ENCODE assay signal across 15 cellular contexts in the genomic region with DNA sequence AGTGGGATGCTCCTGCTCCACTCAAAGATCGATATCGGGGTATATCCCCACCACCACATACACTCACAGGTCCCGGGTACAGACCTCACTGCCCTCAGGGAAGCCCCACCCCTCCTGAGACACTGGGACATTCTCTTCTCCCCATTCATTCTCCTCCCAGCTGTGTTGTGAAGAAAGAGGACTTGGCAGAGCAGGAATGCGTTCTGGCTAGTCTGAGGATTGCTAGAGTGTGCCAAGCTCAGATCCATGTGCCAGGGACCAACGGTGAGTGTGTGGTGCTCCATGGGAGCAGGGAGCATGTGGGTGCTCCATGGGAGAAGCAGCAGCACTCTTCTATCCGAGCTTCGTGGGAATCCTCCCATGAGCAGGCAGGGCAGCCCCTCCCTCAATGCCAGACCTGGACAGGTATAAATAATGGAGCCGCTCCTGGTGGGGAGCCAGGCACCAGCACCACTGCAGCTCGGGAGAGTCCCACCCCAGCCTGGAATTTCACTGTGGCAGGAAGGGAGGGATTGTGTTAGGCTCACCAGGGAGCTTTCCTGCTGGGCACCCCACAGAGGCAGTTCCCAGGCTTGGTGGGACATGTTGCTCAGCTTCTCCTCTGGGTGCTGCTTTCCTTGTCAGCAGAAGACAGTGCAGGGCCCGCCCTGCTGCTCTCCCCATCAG. TPM values are rescaled to one million over a fixed set of nuclear protein-coding genes. Genes with fewer than 3 reads are reported as not detected.
DNase-seq lines count a peak whose midpoint lies in the region; FAIRE-seq and TF ChIP-seq lines count a peak whose summit lies in the region.
"Had no signal": no experiment of that assay in that cellular context is flagged by ENCODE, and none has a peak within 500 bp of the region (broad histone marks: within the 10 kb centered on the region; RNA-seq: fewer than 3 reads in every experiment).

No MANE protein-coding gene starts in this region.

- H3K27me3 ChIP-seq in astrocyte (ENCODE audit: insufficient read depth, low read length): peaks cover 20% of the 10 kb centered on the region
- peaks cover 10% of the 10 kb centered on the region for H3K27me3 ChIP-seq in suprapubic skin

- no peak overlapping the region for H3K27ac ChIP-seq in astrocyte (ENCODE audit: low read depth, low read length)
- peak overlapping the region; percentile 94 for H3K27ac ChIP-seq in suprapubic skin

- 45% methylated on average over 5 of the region's 10 CpGs for whole genome bisulfite sequencing in suprapubic skin

- H3K9me3 ChIP-seq in astrocyte (ENCODE audit: insufficient read depth, low read depth, low read length) (no peaks in the 10 kb centered on the region), suprapubic skin (no peaks in the 10 kb centered on the region)

- H3K9me3 Mint-ChIP-seq in astrocyte (ENCODE audit: unreplicated experiment): no peaks in the 10 kb centered on the region
- H3K9me3 Mint-ChIP-seq: brain had no signal

- no peaks in the 10 kb centered on the region for H3K79me2 ChIP-seq in astrocyte (ENCODE audit: insufficient read depth, low read length)

- H4K20me1 ChIP-seq in astrocyte (ENCODE audit: insufficient read depth, low read length): no peaks in the 10 kb centered on the region

- H3K9ac ChIP-seq in astrocyte (ENCODE audit: low read length): no peak overlapping the region

- peaks cover 3% of the 10 kb centered on the region for H3K4me1 Mint-ChIP-seq in astrocyte (ENCODE audit: low read depth, unreplicated experiment)

- H3K4me2 ChIP-seq in astrocyte (ENCODE audit: low read length): no peak overlapping the region

- peak; percentile 50 for DNase-seq in activated CD8-positive, alpha-beta memory T cell treated with anti-CD3 and anti-CD28 coated beads for 24 hours
- no peak for DNase-seq in activated CD8-positive, alpha-beta memory T cell treated with anti-CD3 and anti-CD28 coated beads, Interleukin-2, amount 50 U/mL, for 4 hours
- DNase-seq in astrocyte (ENCODE audit: low read depth): peak; percentile 30
- DNase-seq in iPS-NIHi11 (ENCODE audit: low spot score): peak; percentile 49
- DNase-seq in suprapubic skin (ENCODE audit: low spot score in 2 of 2): peak; percentile 70 to 79
- no peak for DNase-seq in NCI-H748 treated with DMSO at 0.1 percent for 48 hours (lab: John Stamatoyannopoulos, UW)
- no peak for DNase-seq in H4 (ENCODE audit: low spot score)
- no peak for DNase-seq in stimulated activated CD4-positive, alpha-beta T cell treated with anti-CD3 and anti-CD28 coated beads, Interleukin-1b, Interleukin-23, amount 100 ng/mL, for 48 hours
- DNase-seq: occipital lobe, OCI-M1, T1000 had no signal

- TF ChIP-seq POLR2A in suprapubic skin (IDR thresholded peaks at IDR 0.05): no peak

- TF ChIP-seq EP300 in suprapubic skin (IDR thresholded peaks at IDR 0.05): no peak

- no peak overlapping the region for H2AFZ ChIP-seq in astrocyte (ENCODE audit: low read depth, low read length)

- no peak for FAIRE-seq in astrocyte (lab: Jason Lieb, UNC)
- FAIRE-seq: G401.6, HepG2 had no signal

- H3K4me1 ChIP-seq in astrocyte (ENCODE audit: insufficient read depth, low read length) (no peaks in the 10 kb centered on the region), suprapubic skin (peaks cover 60% of the 10 kb centered on the region)

- H3K36me3 ChIP-seq in astrocyte (ENCODE audit: insufficient read depth, low read length): no peaks in the 10 kb centered on the region
- H3K36me3 ChIP-seq in suprapubic skin: peaks cover 8% of the 10 kb centered on the region

- peaks cover 63% of the 10 kb centered on the region for H3K27me3 Mint-ChIP-seq in astrocyte (ENCODE audit: low read depth, unreplicated experiment)

- H3K27ac Mint-ChIP-seq in astrocyte (ENCODE audit: unreplicated experiment): no peak overlapping the region
- H3K27ac Mint-ChIP-seq: brain had no signal

- H3K4me3 Mint-ChIP-seq in astrocyte (ENCODE audit: unreplicated experiment): no peak overlapping the region
- H3K4me3 Mint-ChIP-seq: brain had no signal

- TF ChIP-seq CTCF in astrocyte (IDR thresholded peaks at IDR 0.05; ENCODE audit: insufficient read depth, low read depth, low read length) (no peak), suprapubic skin (IDR thresholded peaks at IDR 0.05) (no peak)

- H3K4me3 ChIP-seq in astrocyte (ENCODE audit: insufficient read depth, low read depth, low read length): no peak overlapping the region
- H3K4me3 ChIP-seq in suprapubic skin: peak overlapping the region; percentile 34

- H3K36me3 Mint-ChIP-seq in astrocyte (ENCODE audit: low read depth, unreplicated experiment): peaks cover 7% of the 10 kb centered on the region
- H3K36me3 Mint-ChIP-seq: brain had no signal

RNA-seq across cellular contexts. Expression of a gene that starts 2.3 kb away (rescaled TPM):
- total RNA-seq in astrocyte (0.25 TPM in 1 of 2 replicates, not detected in the other), suprapubic skin (1,000 to 10,000 TPM; 3,026 to 9,625 (median 8,067) TPM)
- not detected in 2 replicates for total RNA-seq in H4 (2014; rRNA removed; shearing (Covaris generic))
- total RNA-seq: HepG2 had no signal

RNA-seq across cellular contexts. Expression of a gene that starts 29.4 kb away (rescaled TPM):
- total RNA-seq in astrocyte (0.95 and 1.4 TPM in 2 replicates), suprapubic skin (1,000 to 10,000 TPM in 1 of 4 donors, 100 to 1,000 TPM in 2, 10 to 100 TPM in 1; 57.7 to 1,258 (median 594) TPM)
- not detected in 2 replicates for total RNA-seq in H4 (2014; rRNA removed; shearing (Covaris generic))
- total RNA-seq: HepG2, temporal lobe had no signal

RNA-seq across cellular contexts. Expression of a gene that starts 30.5 kb away (rescaled TPM):
- total RNA-seq in astrocyte (not detected in 2 replicates), suprapubic skin (100 to 1,000 TPM in 1 of 4 donors, 10 to 100 TPM in 2, 1 to 10 TPM in 1; 5.5 to 231 (median 70.8) TPM)
- total RNA-seq in H4 (2014; rRNA removed; shearing (Covaris generic)): not detected in 2 replicates
- total RNA-seq: HepG2, occipital lobe had no signal

RNA-seq across cellular contexts. Expression of a gene that starts 48.9 kb away (rescaled TPM):
- not detected in 2 replicates for total RNA-seq in astrocyte
- 10 to 100 TPM in 2 of 4 donors, 1 to 10 TPM in 1, not detected in 1; 7.8 to 23.7 (median 14.8) TPM for total RNA-seq in suprapubic skin
- not detected in 2 replicates for total RNA-seq in H4 (2014; rRNA removed; shearing (Covaris generic))
- total RNA-seq: HepG2, occipital lobe, temporal lobe had no signal

RNA-seq across cellular contexts. Expression of a gene that starts 51.2 kb away (rescaled TPM):
- total RNA-seq in astrocyte: not detected in 2 replicates
- 10 to 100 TPM in 3 of 4 donors, 1 to 10 TPM in 1; 2.0 to 44.4 (median 21.2) TPM for total RNA-seq in suprapubic skin
- total RNA-seq in H4 (2014; rRNA removed; shearing (Covaris generic)): not detected in 2 replicates
- total RNA-seq: HepG2, occipital lobe, temporal lobe had no signal

Comparison
In these comparisons a context has a peak if more than half of its experiments do, and no peak if none do; other contexts are left out.
1. DNase-seq: peak in activated CD8-positive, alpha-beta memory T cell treated with anti-CD3 and anti-CD28 coated beads for 24 hours (single experiment), astrocyte (single experiment), iPS-NIHi11 (single experiment) and suprapubic skin (2 of 2); none in activated CD8-positive, alpha-beta memory T cell treated with anti-CD3 and anti-CD28 coated beads, Interleukin-2, amount 50 U/mL, for 4 hours (single experiment), NCI-H748 treated with DMSO at 0.1 percent for 48 hours (single experiment), H4 (single experiment) and stimulated activated CD4-positive, alpha-beta T cell treated with anti-CD3 and anti-CD28 coated beads, Interleukin-1b, Interleukin-23, amount 100 ng/mL, for 48 hours (single experiment).
2. RNA of a gene that starts 2.3 kb away (total RNA-seq): 3,026 to 9,625 TPM in suprapubic skin; 0.25 TPM in astrocyte and not detected in H4; every median in the first group is over 1,000 times any median in the second.
3. RNA of a gene that starts 29.4 kb away (total RNA-seq): 57.7 to 1,258 TPM in suprapubic skin; 0.95 to 1.4 TPM in astrocyte and not detected in H4; every median in the first group is over 10 times any median in the second.